Comparison of ENCODE assay signal across 35 cellular contexts in genomic region chr2:65485839-65486238, GRCh38. TPM values are rescaled to one million over a fixed set of nuclear protein-coding genes. Genes with fewer than 3 reads are reported as not detected.
DNase-seq lines count a peak whose midpoint lies in the region; ATAC-seq, FAIRE-seq and TF ChIP-seq lines count a peak whose summit lies in the region.
"Had no signal": no experiment of that assay in that cellular context is flagged by ENCODE, and none has a peak within 500 bp of the region (broad histone marks: within the 10 kb centered on the region; RNA-seq: fewer than 3 reads in every experiment).

No MANE protein-coding gene starts in this region.

- DNase-seq in HepG2 (ENCODE audit: low spot score) = no peak
- no peak for DNase-seq in right lobe of liver
- no peak for DNase-seq in WTC11 (ENCODE audit: low spot score)
- DNase-seq in K562 (ENCODE audit: extremely low read depth in 1 of 4, low spot score in 3 of 4) = no peak
- DNase-seq: 8988T; ACHN; AML-193; BE2C; C1 segment of cervical spinal cord; Calu3; CD4-positive, alpha-beta memory T cell; CD4-positive, alpha-beta T cell; CD4-positive, CD25-positive, alpha-beta regulatory T cell; CD8-positive, alpha-beta memory T cell; CD8-positive, alpha-beta T cell; COR-L47; DMS 273 treated with DMSO at 0.1 percent for 48 hours; DMS153; DMS53; DMS79; DMS79 treated with DMSO at 0.1 percent for 48 hours; DND-41; EL had no signal

- H3K27me3 ChIP-seq in HepG2 (ENCODE audit: control insufficient read depth in 1 of 2, insufficient read depth in 2 of 2, low read length in 2 of 2) = no peaks in the 10 kb centered on the region
- H3K27me3 ChIP-seq in right lobe of liver = no peaks in the 10 kb centered on the region
- no peaks in the 10 kb centered on the region for H3K27me3 ChIP-seq in K562 (ENCODE audit: control insufficient read depth in 2 of 2, insufficient read depth in 2 of 2, low read length in 2 of 2)
- H3K27me3 ChIP-seq: BE2C; BLaER1; BLaER1 treated with 17β-estradiol and CSF1 and Interleukin-3, amounts not matched to agents 10 nM and 100 nM had no signal

- H4K20me1 ChIP-seq in HepG2 (ENCODE audit: insufficient read depth, low read length) = no peaks in the 10 kb centered on the region
- no peaks in the 10 kb centered on the region for H4K20me1 ChIP-seq in K562 (replicated peaks; ENCODE audit: control insufficient read depth, insufficient read depth, low read length)
- H4K20me1 ChIP-seq: BLaER1; BLaER1 treated with 17β-estradiol and CSF1 and Interleukin-3, amounts not matched to agents 10 nM and 100 nM had no signal

- BruUV-seq in HepG2 (replicated peaks; lab: Mats Ljungman, UMichigan) = no TSS peak
- no TSS peak for BruUV-seq in K562 (replicated peaks; lab: Mats Ljungman, UMichigan)

- H3K9me3 ChIP-seq in HepG2 (ENCODE audit: low read length) (no peaks in the 10 kb centered on the region), right lobe of liver (no peaks in the 10 kb centered on the region), K562 (replicated peaks; ENCODE audit: control insufficient read depth, insufficient read depth, low read depth, low read length) (no peaks in the 10 kb centered on the region)
- H3K9me3 ChIP-seq: BE2C had no signal

- POLR2A ChIA-PET in HepG2 (lab: Yijun Ruan, JAX) = no interaction called here
- POLR2A ChIA-PET in WTC11 (lab: Charles Lee) = no interaction called here
- POLR2A ChIA-PET in K562 (lab: Yijun Ruan, JAX) = no interaction called here

- H3K4me1 Mint-ChIP-seq in WTC11 = peaks cover 10% of the 10 kb centered on the region
- H3K4me1 Mint-ChIP-seq: B cell; CD4-positive, alpha-beta memory T cell; CD4-positive, CD25-positive, alpha-beta regulatory T cell; CD8-positive, alpha-beta memory T cell had no signal

- H3K4me2 ChIP-seq in HepG2 (ENCODE audit: low read depth, low read length) = no peak overlapping the region
- no peak overlapping the region for H3K4me2 ChIP-seq in K562 (ENCODE audit: insufficient read depth, low read length)
- H3K4me2 ChIP-seq: A549; BLaER1; BLaER1 treated with 17β-estradiol and CSF1 and Interleukin-3, amounts not matched to agents 10 nM and 100 nM had no signal

- no peaks in the 10 kb centered on the region for H3K9me1 ChIP-seq in K562 (ENCODE audit: control insufficient read depth, insufficient read depth, low read length)

- H3K79me2 ChIP-seq in HepG2 (ENCODE audit: insufficient read depth, low read length) = no peaks in the 10 kb centered on the region
- no peaks in the 10 kb centered on the region for H3K79me2 ChIP-seq in K562 (ENCODE audit: control insufficient read depth, insufficient read depth, low read length)

- H3K4me3 Mint-ChIP-seq in WTC11 = no peak overlapping the region
- H3K4me3 Mint-ChIP-seq: B cell; CD14-positive monocyte; CD4-positive, alpha-beta memory T cell; CD4-positive, alpha-beta T cell; CD4-positive, CD25-positive, alpha-beta regulatory T cell; CD8-positive, alpha-beta memory T cell; CD8-positive, alpha-beta T cell had no signal

- H3K27me3 Mint-ChIP-seq in WTC11 (ENCODE audit: low read depth) = peaks cover 11% of the 10 kb centered on the region; the same call in 1 of the 2 replicates

- CTCF ChIA-PET in HepG2 (lab: Yijun Ruan, JAX; ENCODE audit: low intra/inter-chr PET ratio, low total read pairs) (no interaction called here), WTC11 (lab: Charles Lee) (no interaction called here), K562 (lab: Yijun Ruan, JAX; ENCODE audit: low intra/inter-chr PET ratio) (no interaction called here)

- no peak overlapping the region for H3K27ac Mint-ChIP-seq in WTC11
- H3K27ac Mint-ChIP-seq: B cell; CD4-positive, alpha-beta memory T cell; CD4-positive, alpha-beta T cell; CD4-positive, CD25-positive, alpha-beta regulatory T cell; CD8-positive, alpha-beta memory T cell; CD8-positive, alpha-beta T cell had no signal

- 91% methylated on average over 5 of the region's 5 CpGs for WGBS in HepG2 (ENCODE audit: low lambda C conversion rate)
- 96% methylated on average over 3 of the region's 5 CpGs for WGBS in right lobe of liver (ENCODE audit: insufficient coverage, low coverage, low lambda C conversion rate, missing lambda C conversion rate)
- WGBS in K562 (ENCODE audit: insufficient coverage, low coverage, missing lambda C conversion rate) = 51% methylated on average over 5 of the region's 5 CpGs

- TF ChIP-seq POLR2A in HepG2 (IDR thresholded peaks at IDR 0.05; ENCODE audit: insufficient read depth in 1 of 2, low read depth in 2 of 2, low read length in 2 of 2) (no peak), right lobe of liver (IDR thresholded peaks at IDR 0.05) (no peak), K562 (conservative IDR thresholded peaks at IDR 0.05) (no peak)

- H3K36me3 Mint-ChIP-seq in WTC11 = no peaks in the 10 kb centered on the region
- H3K36me3 Mint-ChIP-seq: CD14-positive monocyte; CD8-positive, alpha-beta T cell had no signal

- TF ChIP-seq EP300 in HepG2 (IDR thresholded peaks at IDR 0.05; ENCODE audit: low read depth in 2 of 2, low read length in 2 of 2) = no peak
- TF ChIP-seq EP300 in HepG2 (CRISPR knock-in tag; IDR thresholded peaks at IDR 0.05; ENCODE audit: borderline replicate concordance) = no peak
- TF ChIP-seq EP300 in K562 (IDR thresholded peaks at IDR 0.05; ENCODE audit: low read length) = no peak

- ATAC-seq in HepG2 = no peak
- ATAC-seq in right lobe of liver = no peak
- ATAC-seq in WTC11 = no peak
- no peak for ATAC-seq in K562
- ATAC-seq in HG02981 (IDR thresholded peaks at IDR 0.05; ENCODE audit: unreplicated experiment) = no peak
- no peak for ATAC-seq in HG03159 (IDR thresholded peaks at IDR 0.05; ENCODE audit: unreplicated experiment)
- ATAC-seq: A549; CD8-positive, alpha-beta T cell had no signal

- no peaks in the 10 kb centered on the region; the same call in 1 of the 2 replicates for H3K9me3 Mint-ChIP-seq in WTC11

- H3K27ac ChIP-seq in HepG2 (ENCODE audit: extremely low read length, insufficient read depth, low read length) (no peak overlapping the region), right lobe of liver (no peak overlapping the region), K562 (ENCODE audit: extremely low read depth, low read depth, low read length) (no peak overlapping the region)
- H3K27ac ChIP-seq: 22Rv1; A549; BLaER1; BLaER1 treated with 17β-estradiol and CSF1 and Interleukin-3, amounts not matched to agents 10 nM and 100 nM; C4-2B had no signal

- no peak for FAIRE-seq in HepG2 (lab: Jason Lieb, UNC)
- FAIRE-seq in K562 (lab: Jason Lieb, UNC) = no peak
- FAIRE-seq: A204.1, A549, D721Med had no signal

- intact Hi-C loops in HepG2 (cut with micrococcal nuclease; ENCODE audit: unreplicated experiment) = no loop called here
- intact Hi-C loops in right lobe of liver (cut with DNase I) = no loop called here
- intact Hi-C loops in K562 (cut with micrococcal nuclease) = no loop called here

- no peak for TF ChIP-seq CTCF in HepG2 (CRISPR knock-in tag; IDR thresholded peaks at IDR 0.05)
- TF ChIP-seq CTCF in right lobe of liver (IDR thresholded peaks at IDR 0.05) = no peak
- no peak for TF ChIP-seq CTCF in WTC11 (IDR thresholded peaks at IDR 0.05)
- no peak for TF ChIP-seq CTCF in K562 (IDR thresholded peaks at IDR 0.05 in 2 of 3, conservative IDR thresholded peaks at IDR 0.05 in 1 of 3; ENCODE audit: insufficient read depth in 2 of 3, low read depth in 1 of 3, low read length in 3 of 3)

- in situ Hi-C loops in HepG2 (cut with HindIII; ENCODE audit: extremely low pct_ligation_motif_present, low pct_unique_long_range_greater_than_20kb) = no loop called here
- in situ Hi-C loops in K562 (cut with MboI) = no loop called here

- TF ChIP-seq RAD21 in HepG2 (CRISPR knock-in tag; IDR thresholded peaks at IDR 0.05) (no peak), K562 (CRISPR knock-in tag; conservative IDR thresholded peaks at IDR 0.05 in 1 of 2, IDR thresholded peaks at IDR 0.05 in 1 of 2) (no peak)

- H3K4me3 ChIP-seq in HepG2 (replicated peaks in 1 of 3; ENCODE audit: insufficient read depth in 1 of 3, low read depth in 2 of 3, low read length in 3 of 3) (no peak overlapping the region), right lobe of liver (no peak overlapping the region), K562 (no peak overlapping the region)
- H3K4me3 ChIP-seq: A549; BLaER1; BLaER1 treated with 17β-estradiol and CSF1 and Interleukin-3, amounts not matched to agents 10 nM and 100 nM had no signal

- H3K4me1 ChIP-seq in HepG2 (ENCODE audit: insufficient read depth, low read length) (peaks cover 38% of the 10 kb centered on the region), right lobe of liver (no peaks in the 10 kb centered on the region), K562 (replicated peaks in 1 of 2; ENCODE audit: control insufficient read depth in 2 of 2, insufficient read depth in 2 of 2, low read length in 2 of 2) (peaks cover 0 to 9% of the 10 kb centered on the region in 2 experiments; a peak in 3 of 5 replicates)
- H3K4me1 ChIP-seq: A549, BE2C, BLaER1, Caco-2 had no signal

- no peak overlapping the region for H3K9ac ChIP-seq in HepG2 (ENCODE audit: insufficient read depth, low read depth, low read length)
- H3K9ac ChIP-seq in K562 (ENCODE audit: insufficient read depth in 1 of 2, low read depth in 2 of 2, low read length in 2 of 2) = no peak overlapping the region
- H3K9ac ChIP-seq: BLaER1; BLaER1 treated with 17β-estradiol and CSF1 and Interleukin-3, amounts not matched to agents 10 nM and 100 nM had no signal

- H3K36me3 ChIP-seq in HepG2 (replicated peaks in 1 of 2; ENCODE audit: control insufficient read depth in 1 of 2, insufficient read depth in 2 of 2, low read length in 2 of 2) (no peaks in the 10 kb centered on the region), right lobe of liver (no peaks in the 10 kb centered on the region), K562 (ENCODE audit: control insufficient read depth, insufficient read depth, low read length) (no peaks in the 10 kb centered on the region)
- H3K36me3 ChIP-seq: BE2C, BLaER1 had no signal

- H2AFZ ChIP-seq in HepG2 (ENCODE audit: low read length) = no peak overlapping the region
- H2AFZ ChIP-seq in K562 (ENCODE audit: low read depth, low read length) = no peak overlapping the region

RNA-seq across cellular contexts. Expression of gene SPRED2, which starts 53.4 kb away (rescaled TPM):
- total RNA-seq in HepG2 (2016; rRNA removed; fragmentation: Illumina TruSeq; extraction: Trizol) (13.0 and 17.7 TPM in 2 replicates), right lobe of liver (10 to 100 TPM; 11.0 to 22.5 (median 15.2) TPM), WTC11 (2021) (26.4 to 34.1 TPM (median 32.7 TPM) in 3 replicates), K562 (2014; rRNA removed) (7.8 and 9.5 TPM in 2 replicates), K562 (2014; rRNA removed; fragmentation: Illumina TruSeq; extraction: Trizol) (14.1 and 14.8 TPM in 2 replicates), K562 (2015; rRNA removed; fragmentation: Illumina TruSeq; extraction: Trizol) (10.2 and 10.7 TPM in 2 replicates), K562 (2021) (42.6 and 50.8 TPM in 2 replicates)
- total RNA-seq in HepG2 (2016; cell fraction: cytosol; rRNA removed; fragmentation: Illumina TruSeq; extraction: Trizol; ENCODE audit: low read depth) = 8.2 and 14.6 TPM in 2 replicates
- total RNA-seq in HepG2 (2016; cell fraction: insoluble cytoplasmic fraction; rRNA removed; fragmentation: Illumina TruSeq; extraction: Trizol) = 13.6 and 15.0 TPM in 2 replicates
- 14.7 and 17.3 TPM in 2 replicates for total RNA-seq in HepG2 (2016; cell fraction: membrane; rRNA removed; fragmentation: Illumina TruSeq; extraction: Trizol)
- total RNA-seq in HepG2 (2016; cell fraction: nucleus; rRNA removed; fragmentation: Illumina TruSeq; extraction: Trizol) = 17.1 and 21.0 TPM in 2 replicates
- polyA plus RNA-seq in HepG2 (2011; rRNA removed) (34.4 and 37.0 TPM in 2 replicates), K562 (2011; rRNA removed) (15.3 and 16.5 TPM in 2 replicates), K562 (2014; fragmentation: Illumina TruSeq; extraction: Trizol) (40.9 and 42.6 TPM in 2 replicates), K562 (2014; fragmentation: Nextera tagmentation; extraction: Ambion mirVana) (1 to 10 TPM; 4.6 to 6.4 TPM), K562 (2014; rRNA removed) (17.9 and 21.2 TPM in 2 replicates)
- 35.1 and 36.7 TPM in 2 replicates for polyA plus RNA-seq in HepG2 (2011; cell fraction: cytosol; rRNA removed)
- polyA plus RNA-seq in HepG2 (2011; cell fraction: nucleus; rRNA removed) = 42.3 and 51.3 TPM in 2 replicates
- 50.2 and 57.7 TPM in 2 replicates for polyA plus RNA-seq in HepG2 (2012)
- polyA plus RNA-seq in HepG2 (2016; cell fraction: cytosol; fragmentation: Illumina TruSeq; extraction: Trizol; ENCODE audit: low read depth) = 7.2 and 7.7 TPM in 2 replicates
- polyA plus RNA-seq in HepG2 (2016; cell fraction: insoluble cytoplasmic fraction; fragmentation: Illumina TruSeq; extraction: Trizol; ENCODE audit: low read depth) = 35.3 and 42.4 TPM in 2 replicates
- polyA plus RNA-seq in HepG2 (2016; cell fraction: membrane; fragmentation: Illumina TruSeq; extraction: Trizol; ENCODE audit: low read depth) = 18.9 and 19.9 TPM in 2 replicates
- 39.6 and 40.2 TPM in 2 replicates for polyA plus RNA-seq in HepG2 (2016; cell fraction: nucleus; fragmentation: Illumina TruSeq; extraction: Trizol; ENCODE audit: insufficient read depth, low read depth)
- 4.9 and 74.4 TPM in 2 replicates for polyA minus RNA-seq in HepG2 (2011; rRNA and poly(A)+ RNA removed; ENCODE audit: low replicate concordance)
- polyA minus RNA-seq in HepG2 (2011; cell fraction: cytosol; rRNA and poly(A)+ RNA removed) = 42.6 and 50.6 TPM in 2 replicates
- 36.3 and 43.9 TPM in 2 replicates for polyA minus RNA-seq in HepG2 (2011; cell fraction: nucleus; rRNA and poly(A)+ RNA removed)
- total RNA-seq in K562 (2011; cell fraction: chromatin; rRNA removed; ENCODE audit: low replicate concordance) = 32.9 and 55.4 TPM in 2 replicates
- 16.8 and 20.1 TPM in 2 replicates for total RNA-seq in K562 (2011; cell fraction: nucleolus; rRNA removed)
- 32.7 and 48.2 TPM in 2 replicates for total RNA-seq in K562 (2011; cell fraction: nucleoplasm; rRNA removed)
- polyA plus RNA-seq in K562 (2011; cell fraction: cytosol; rRNA removed) = 18.1 and 23.5 TPM in 2 replicates
- 20.4 and 30.3 TPM in 2 replicates for polyA plus RNA-seq in K562 (2011; cell fraction: nucleus; rRNA removed)
- polyA plus RNA-seq in K562 (2012) = 22.1 and 26.6 TPM in 2 replicates
- polyA minus RNA-seq in K562 (2011; rRNA and poly(A)+ RNA removed) = 16.7 and 18.3 TPM in 2 replicates
- 22.5 and 22.8 TPM in 2 replicates for polyA minus RNA-seq in K562 (2011; cell fraction: cytosol; rRNA and poly(A)+ RNA removed)
- polyA minus RNA-seq in K562 (2011; cell fraction: nucleus; rRNA and poly(A)+ RNA removed) = 6.9 and 9.3 TPM in 2 replicates

Comparison
In these comparisons a context has a peak if more than half of its experiments do, and no peak if none do; other contexts are left out.
1. Of the 241 proteins assayed by ChIP-seq in both HepG2 and K562: peak only in HepG2: ARID2; only in K562: none; in both: ZNF121; in neither: 239.